In the genomic region with DNA sequence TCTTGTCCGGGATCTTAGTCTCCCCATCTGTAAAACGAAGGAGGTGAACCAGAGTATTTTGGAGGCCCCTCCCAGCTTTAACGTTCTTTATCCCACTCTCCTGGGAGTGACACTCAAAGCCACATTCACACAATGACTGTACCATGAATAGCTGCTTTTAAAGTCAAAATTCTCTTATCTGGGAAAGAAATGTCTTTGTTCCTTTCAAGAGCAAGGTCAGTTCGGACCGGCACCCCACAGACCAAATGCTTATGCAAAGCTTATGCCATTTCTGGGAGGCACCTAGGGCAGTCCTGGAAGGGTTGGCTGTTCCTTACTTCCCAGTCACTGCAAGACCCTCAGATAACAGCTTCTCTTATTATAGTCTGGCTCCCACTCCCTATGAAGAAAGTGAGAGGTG, we compare ENCODE assay signal across 2 cellular contexts.
TF ChIP-seq lines count a peak whose summit lies in the region.

No MANE protein-coding gene starts in this region.

TF ChIP-seq in GM23338, 12 proteins besides CTCF, POLR2A, EP300 and RAD21:
- TF ChIP-seq ZNF462 (CRISPR knock-in tag; IDR thresholded peaks at IDR 0.05), result peak; percentile 59
- no peak for TF ChIP-seq STAT1 (IDR thresholded peaks at IDR 0.05; ENCODE audit: unreplicated experiment)

TF ChIP-seq in H1, 55 proteins besides CTCF, POLR2A, EP300 and RAD21:
- TF ChIP-seq NANOG (IDR thresholded peaks at IDR 0.05; ENCODE audit: insufficient read depth, low read depth, low read length, poor library complexity, severe bottlenecking), result no peak
- TF ChIP-seq GTF2F1 (IDR thresholded peaks at IDR 0.05; ENCODE audit: borderline replicate concordance, low read depth, low read length), result no peak
- TF ChIP-seq RBBP5 (IDR thresholded peaks at IDR 0.05; ENCODE audit: borderline replicate concordance, low read depth, low read length), result no peak
- no peak for TF ChIP-seq RNF2 (IDR thresholded peaks at IDR 0.05; ENCODE audit: borderline replicate concordance, low read depth, low read length, missing control alignments, poor library complexity, severe bottlenecking)
- no peak for TF ChIP-seq SUZ12 (IDR thresholded peaks at IDR 0.05; ENCODE audit: low read length)
- TF ChIP-seq NRF1 (IDR thresholded peaks at IDR 0.05; ENCODE audit: low read depth, low read length), result no peak
- no peak for TF ChIP-seq POU5F1 (IDR thresholded peaks at IDR 0.05; ENCODE audit: low read depth, low read length)
